ENCODE assay signal across 8 cellular contexts in genomic region chr2:237072067-237072931, GRCh38. TPM values are rescaled to one million over a fixed set of nuclear protein-coding genes. Genes with fewer than 3 reads are reported as not detected.
DNase-seq lines count a peak whose midpoint lies in the region; ATAC-seq and TF ChIP-seq lines count a peak whose summit lies in the region.

No MANE protein-coding gene starts in this region.

- ATAC-seq in GM19351 (IDR thresholded peaks at IDR 0.05; ENCODE audit: unreplicated experiment) (peak; percentile 51), thoracic aorta (ENCODE audit: insufficient number of reproducible peaks, low FRiP score, low read depth) (no peak)

- no peak overlapping the region for H3K9ac ChIP-seq in NT2/D1 (ENCODE audit: insufficient read length, low read depth)

- no peaks in the 10 kb centered on the region for H3K9me3 Mint-ChIP-seq in activated T-cell treated with anti-CD3 and anti-CD28 coated beads, Interleukin-2, amount 50 U/mL, for 24 hours

- H3K9me3 ChIP-seq in NT2/D1 (ENCODE audit: insufficient read depth, low read length) (no peaks in the 10 kb centered on the region; the same call in 1 of the 2 replicates), thoracic aorta (no peaks in the 10 kb centered on the region)

- no peaks in the 10 kb centered on the region for H3K4me1 Mint-ChIP-seq in activated T-cell treated with anti-CD3 and anti-CD28 coated beads, Interleukin-2, amount 50 U/mL, for 24 hours (ENCODE audit: low read depth)

- DNase-seq in AML-193 (lab: John Stamatoyannopoulos, UW) (peak; percentile 7 to 8), NT2/D1 (ENCODE audit: low read depth, low spot score) (peak; percentile 66), fibroblast of pulmonary artery (ENCODE audit: low read depth) (peak; percentile 77), occipital lobe (lab: John Stamatoyannopoulos, UW) (peak; percentile 59), thoracic aorta (ENCODE audit: low spot score) (peak; percentile 58), NCI-H774 (lab: John Stamatoyannopoulos, UW) (no peak)
- DNase-seq in activated T-cell treated with anti-CD3 and anti-CD28 coated beads, Interleukin-2, amount 50 U/mL, for 24 hours: peak; percentile 81

- H3K27ac Mint-ChIP-seq in activated T-cell treated with anti-CD3 and anti-CD28 coated beads, Interleukin-2, amount 50 U/mL, for 24 hours: no peak overlapping the region

- no peaks in the 10 kb centered on the region for H3K27me3 Mint-ChIP-seq in activated T-cell treated with anti-CD3 and anti-CD28 coated beads, Interleukin-2, amount 50 U/mL, for 24 hours

- TF ChIP-seq CTCF in fibroblast of pulmonary artery (IDR thresholded peaks at IDR 0.05; ENCODE audit: low read length, missing control alignments): peak; percentile 94
- peak; percentile 97 for TF ChIP-seq CTCF in thoracic aorta (IDR thresholded peaks at IDR 0.05)

- H3K27me3 ChIP-seq in NT2/D1 (ENCODE audit: insufficient read depth, insufficient read length) (no peaks in the 10 kb centered on the region), thoracic aorta (replicated peaks; ENCODE audit: insufficient read depth) (no peaks in the 10 kb centered on the region)

- H3K27ac ChIP-seq in thoracic aorta: peak overlapping the region in 1 of 2 donors; percentile 66

- H3K36me3 ChIP-seq in NT2/D1 (ENCODE audit: insufficient read depth, insufficient read length, low read length) (no peaks in the 10 kb centered on the region), thoracic aorta (no peaks in the 10 kb centered on the region)

- H3K4me3 Mint-ChIP-seq in activated T-cell treated with anti-CD3 and anti-CD28 coated beads, Interleukin-2, amount 50 U/mL, for 24 hours: no peak overlapping the region

- no peak overlapping the region for H3K4me3 ChIP-seq in NT2/D1 (ENCODE audit: insufficient read length, low read depth)
- H3K4me3 ChIP-seq in fibroblast of pulmonary artery (replicated peaks; ENCODE audit: low read depth, low read length): no peak overlapping the region
- no peak overlapping the region for H3K4me3 ChIP-seq in thoracic aorta

- no peaks in the 10 kb centered on the region for H3K36me3 Mint-ChIP-seq in activated T-cell treated with anti-CD3 and anti-CD28 coated beads, Interleukin-2, amount 50 U/mL, for 24 hours (ENCODE audit: low read depth)

- H3K4me1 ChIP-seq in NT2/D1 (ENCODE audit: insufficient read depth, insufficient read length): no peaks in the 10 kb centered on the region
- peaks cover 0 to 20% of the 10 kb centered on the region in 2 donors for H3K4me1 ChIP-seq in thoracic aorta (ENCODE audit: control insufficient read depth in 1 of 2, low read depth in 2 of 2)

RNA-seq across cellular contexts. Expression of gene COPS8, which starts 13.4 kb away (rescaled TPM):
- total RNA-seq in occipital lobe (139 TPM), thoracic aorta (10 to 100 TPM; 62.8 to 83.7 TPM)
